Comparison of ENCODE assay signal across 29 cellular contexts in the genomic region with DNA sequence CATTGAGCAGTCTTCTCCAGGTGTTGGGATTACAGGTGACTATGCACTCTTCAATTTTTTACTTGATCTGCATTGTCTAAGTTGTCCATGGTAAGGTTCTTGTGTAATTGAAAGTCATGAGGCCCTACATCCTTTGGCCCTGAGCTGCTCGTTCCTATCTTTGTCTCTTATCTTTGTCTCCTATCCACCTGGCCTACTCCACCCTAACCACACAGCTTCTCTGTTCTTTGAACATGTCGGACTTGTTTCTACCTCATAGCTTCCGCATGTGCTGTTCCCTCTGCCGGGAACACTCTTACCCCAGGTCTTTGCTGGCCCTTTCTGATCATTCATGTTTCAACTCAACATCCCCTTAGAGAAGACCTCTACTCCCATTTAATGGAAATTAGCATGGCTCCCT.
"Had no signal": no experiment of that assay in that cellular context is flagged by ENCODE, and none has a peak within 500 bp of the region (broad histone marks: within the 10 kb centered on the region; RNA-seq: fewer than 3 reads in every experiment).

No MANE protein-coding gene starts in this region.

- H3K4me3 ChIP-seq: colonic mucosa, esophagus squamous epithelium, gastrocnemius medialis, heart right ventricle, left lung, lower lobe of right lung, mucosa of descending colon had no signal

- H3K27me3 Mint-ChIP-seq: effector memory CD8-positive, alpha-beta T cell; memory B cell; naive B cell had no signal

- H3K36me3 Mint-ChIP-seq: memory B cell, naive B cell had no signal

- ATAC-seq: effector memory CD8-positive, alpha-beta T cell; esophagus mucosa; gastrocnemius medialis; heart right ventricle; left cardiac atrium; left lung; left ventricle myocardium superior; lower lobe of right lung; mucosa of descending colon had no signal

- H3K4me3 Mint-ChIP-seq: dendritic cell treated with granulocyte-macrophage colony-stimulating factor and Interleukin-4, amounts not matched to agents 40 ng/mL and 50 ng/mL, for 4 days; effector memory CD8-positive, alpha-beta T cell; endodermal cell; memory B cell; naive B cell had no signal

- DNase-seq: colonic mucosa; cortex of kidney; effector CD8-positive, alpha-beta T cell; effector memory CD8-positive, alpha-beta T cell; endodermal cell; erythroblast; esophagus squamous epithelium; foreskin fibroblast; foreskin melanocyte; gastrocnemius medialis; glutamatergic neuron; head of caudate nucleus; heart right ventricle; hippocampal formation; left cardiac atrium; left lung; left ventricle myocardium superior; lower lobe of right lung; mesendoderm; midbrain; mucosa of descending colon; naive B cell had no signal

- H3K9me3 Mint-ChIP-seq: dendritic cell treated with granulocyte-macrophage colony-stimulating factor and Interleukin-4, amounts not matched to agents 40 ng/mL and 50 ng/mL, for 4 days; endodermal cell had no signal

- H3K36me3 ChIP-seq: colonic mucosa, esophagus squamous epithelium, gastrocnemius medialis, heart right ventricle, left lung, lower lobe of right lung had no signal

- FAIRE-seq: endometrium, islet of Langerhans, keratinocyte had no signal

- H3K27ac ChIP-seq: colonic mucosa, epithelial cell of prostate, esophagus squamous epithelium, gastrocnemius medialis, heart right ventricle, left lung, lower lobe of right lung had no signal

- H3K9me3 ChIP-seq: colonic mucosa, esophagus squamous epithelium, gastrocnemius medialis, heart right ventricle, left lung, lower lobe of right lung, mucosa of descending colon had no signal

- H3K27me3 ChIP-seq: colonic mucosa, esophagus squamous epithelium, gastrocnemius medialis, left lung had no signal

- H3K4me1 Mint-ChIP-seq: endodermal cell, naive B cell had no signal

- H3K4me1 ChIP-seq: colonic mucosa, esophagus squamous epithelium, gastrocnemius medialis, heart right ventricle, left lung, lower lobe of right lung had no signal

- H3K27ac Mint-ChIP-seq: dendritic cell treated with granulocyte-macrophage colony-stimulating factor and Interleukin-4, amounts not matched to agents 40 ng/mL and 50 ng/mL, for 4 days; effector memory CD8-positive, alpha-beta T cell; endodermal cell; memory B cell had no signal
